ENCODE assay signal across 1 cellular context in the genomic region with DNA sequence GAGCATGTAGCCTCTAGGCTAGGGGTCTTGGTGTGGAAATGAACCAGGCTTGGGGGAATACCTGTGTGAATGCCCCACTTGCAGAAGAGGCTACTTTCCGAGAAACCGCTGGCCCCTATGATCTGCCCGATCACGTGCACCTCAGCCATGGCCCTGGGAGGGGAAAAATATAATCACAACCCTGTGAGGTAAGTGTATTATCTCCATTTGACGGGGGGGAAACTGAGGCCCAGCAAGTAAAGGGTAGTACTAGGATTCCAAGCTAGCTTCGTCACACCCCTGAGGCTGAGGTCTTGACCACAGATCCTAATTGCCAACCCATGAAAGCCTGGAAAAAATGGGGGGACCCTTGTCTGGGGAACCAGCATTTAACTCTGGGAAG.
A peak's percentile ranks its signal among the peaks of the same experiment; 100 is the strongest.
TF ChIP-seq lines count a peak whose summit lies in the region.

No MANE protein-coding gene starts in this region.

TF ChIP-seq in K562, 482 proteins besides CTCF, POLR2A, EP300 and RAD21:
- TF ChIP-seq ZNF75A (CRISPR knock-in tag; IDR thresholded peaks at IDR 0.05), result 0 out of 2 replicates have a peak, but pooled peaks have one; percentile 21
- TF ChIP-seq ZNF347 (CRISPR knock-in tag; IDR thresholded peaks at IDR 0.05; ENCODE audit: low read depth), result no peak
- TF ChIP-seq GATAD2A (IDR thresholded peaks at IDR 0.05), result no peak
- TF ChIP-seq, protein P1, sequence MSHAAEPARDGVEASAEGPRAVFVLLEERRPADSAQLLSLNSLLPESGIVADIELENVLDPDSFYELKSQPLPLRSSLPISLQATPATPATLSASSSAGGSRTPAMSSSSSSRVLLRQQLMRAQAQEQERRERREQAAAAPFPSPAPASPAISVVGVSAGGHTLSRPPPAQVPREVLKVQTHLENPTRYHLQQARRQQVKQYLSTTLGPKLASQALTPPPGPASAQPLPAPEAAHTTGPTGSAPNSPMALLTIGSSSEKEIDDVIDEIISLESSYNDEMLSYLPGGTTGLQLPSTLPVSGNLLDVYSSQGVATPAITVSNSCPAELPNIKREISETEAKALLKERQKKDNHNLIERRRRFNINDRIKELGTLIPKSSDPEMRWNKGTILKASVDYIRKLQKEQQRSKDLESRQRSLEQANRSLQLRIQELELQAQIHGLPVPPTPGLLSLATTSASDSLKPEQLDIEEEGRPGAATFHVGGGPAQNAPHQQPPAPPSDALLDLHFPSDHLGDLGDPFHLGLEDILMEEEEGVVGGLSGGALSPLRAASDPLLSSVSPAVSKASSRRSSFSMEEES (CRISPR knock-in tag; IDR thresholded peaks at IDR 0.05), result peak; percentile 46
- no peak for TF ChIP-seq HDAC2 (IDR thresholded peaks at IDR 0.05)
- TF ChIP-seq, protein P2, sequence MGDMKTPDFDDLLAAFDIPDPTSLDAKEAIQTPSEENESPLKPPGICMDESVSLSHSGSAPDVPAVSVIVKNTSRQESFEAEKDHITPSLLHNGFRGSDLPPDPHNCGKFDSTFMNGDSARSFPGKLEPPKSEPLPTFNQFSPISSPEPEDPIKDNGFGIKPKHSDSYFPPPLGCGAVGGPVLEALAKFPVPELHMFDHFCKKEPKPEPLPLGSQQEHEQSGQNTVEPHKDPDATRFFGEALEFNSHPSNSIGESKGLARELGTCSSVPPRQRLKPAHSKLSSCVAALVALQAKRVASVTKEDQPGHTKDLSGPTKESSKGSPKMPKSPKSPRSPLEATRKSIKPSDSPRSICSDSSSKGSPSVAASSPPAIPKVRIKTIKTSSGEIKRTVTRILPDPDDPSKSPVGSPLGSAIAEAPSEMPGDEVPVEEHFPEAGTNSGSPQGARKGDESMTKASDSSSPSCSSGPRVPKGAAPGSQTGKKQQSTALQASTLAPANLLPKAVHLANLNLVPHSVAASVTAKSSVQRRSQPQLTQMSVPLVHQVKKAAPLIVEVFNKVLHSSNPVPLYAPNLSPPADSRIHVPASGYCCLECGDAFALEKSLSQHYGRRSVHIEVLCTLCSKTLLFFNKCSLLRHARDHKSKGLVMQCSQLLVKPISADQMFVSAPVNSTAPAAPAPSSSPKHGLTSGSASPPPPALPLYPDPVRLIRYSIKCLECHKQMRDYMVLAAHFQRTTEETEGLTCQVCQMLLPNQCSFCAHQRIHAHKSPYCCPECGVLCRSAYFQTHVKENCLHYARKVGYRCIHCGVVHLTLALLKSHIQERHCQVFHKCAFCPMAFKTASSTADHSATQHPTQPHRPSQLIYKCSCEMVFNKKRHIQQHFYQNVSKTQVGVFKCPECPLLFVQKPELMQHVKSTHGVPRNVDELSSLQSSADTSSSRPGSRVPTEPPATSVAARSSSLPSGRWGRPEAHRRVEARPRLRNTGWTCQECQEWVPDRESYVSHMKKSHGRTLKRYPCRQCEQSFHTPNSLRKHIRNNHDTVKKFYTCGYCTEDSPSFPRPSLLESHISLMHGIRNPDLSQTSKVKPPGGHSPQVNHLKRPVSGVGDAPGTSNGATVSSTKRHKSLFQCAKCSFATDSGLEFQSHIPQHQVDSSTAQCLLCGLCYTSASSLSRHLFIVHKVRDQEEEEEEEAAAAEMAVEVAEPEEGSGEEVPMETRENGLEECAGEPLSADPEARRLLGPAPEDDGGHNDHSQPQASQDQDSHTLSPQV (IDR thresholded peaks at IDR 0.05), result 0 out of 2 replicates have a peak, but pooled peaks have one; percentile 10
- no peak for TF ChIP-seq XRCC4 (IDR thresholded peaks at IDR 0.05; ENCODE audit: extremely low read depth, insufficient read depth, insufficient read length)
- TF ChIP-seq ETV6 (IDR thresholded peaks at IDR 0.05; ENCODE audit: borderline replicate concordance in 1 of 2, low read depth in 2 of 2, low read length in 1 of 2), result no peak
- TF ChIP-seq ETV6 (CRISPR knock-in tag; IDR thresholded peaks at IDR 0.05; ENCODE audit: borderline replicate concordance), result 0 out of 2 replicates have a peak, but pooled peaks have one; percentile 72
- TF ChIP-seq, protein P3, sequence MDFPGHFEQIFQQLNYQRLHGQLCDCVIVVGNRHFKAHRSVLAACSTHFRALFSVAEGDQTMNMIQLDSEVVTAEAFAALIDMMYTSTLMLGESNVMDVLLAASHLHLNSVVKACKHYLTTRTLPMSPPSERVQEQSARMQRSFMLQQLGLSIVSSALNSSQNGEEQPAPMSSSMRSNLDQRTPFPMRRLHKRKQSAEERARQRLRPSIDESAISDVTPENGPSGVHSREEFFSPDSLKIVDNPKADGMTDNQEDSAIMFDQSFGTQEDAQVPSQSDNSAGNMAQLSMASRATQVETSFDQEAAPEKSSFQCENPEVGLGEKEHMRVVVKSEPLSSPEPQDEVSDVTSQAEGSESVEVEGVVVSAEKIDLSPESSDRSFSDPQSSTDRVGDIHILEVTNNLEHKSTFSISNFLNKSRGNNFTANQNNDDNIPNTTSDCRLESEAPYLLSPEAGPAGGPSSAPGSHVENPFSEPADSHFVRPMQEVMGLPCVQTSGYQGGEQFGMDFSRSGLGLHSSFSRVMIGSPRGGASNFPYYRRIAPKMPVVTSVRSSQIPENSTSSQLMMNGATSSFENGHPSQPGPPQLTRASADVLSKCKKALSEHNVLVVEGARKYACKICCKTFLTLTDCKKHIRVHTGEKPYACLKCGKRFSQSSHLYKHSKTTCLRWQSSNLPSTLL (IDR thresholded peaks at IDR 0.05), result no peak
- TF ChIP-seq YBX1 (IDR thresholded peaks at IDR 0.05), result no peak
- TF ChIP-seq CSDE1 (IDR thresholded peaks at IDR 0.05), result no peak
- no peak for TF ChIP-seq ZNF584 (CRISPR knock-in tag; IDR thresholded peaks at IDR 0.05; ENCODE audit: low read depth)
- TF ChIP-seq ZNF41 (CRISPR knock-in tag; conservative IDR thresholded peaks at IDR 0.05), result 0 out of 2 replicates have a peak, but pooled peaks have one; percentile 44
- no peak for TF ChIP-seq NUFIP1 (IDR thresholded peaks at IDR 0.05; ENCODE audit: partially characterized antibody)
- no peak for TF ChIP-seq NR4A1 (CRISPR knock-in tag; IDR thresholded peaks at IDR 0.05)
- 0 out of 2 replicates have a peak, but pooled peaks have one; percentile 20 for TF ChIP-seq NR4A1 (tag; IDR thresholded peaks at IDR 0.05)
- TF ChIP-seq SMARCB1 (IDR thresholded peaks at IDR 0.05; ENCODE audit: insufficient read length, low read depth), result no peak
- TF ChIP-seq DPF2 (IDR thresholded peaks at IDR 0.05), result 0 out of 2 replicates have a peak, but pooled peaks have one; percentile 18
- TF ChIP-seq KLF1 (tag; IDR thresholded peaks at IDR 0.05), result no peak
- no peak for TF ChIP-seq SETDB1 (IDR thresholded peaks at IDR 0.05; ENCODE audit: low read length)
- no peak for TF ChIP-seq WHSC1 (IDR thresholded peaks at IDR 0.05; ENCODE audit: low read length)
- no peak for TF ChIP-seq ZNF239 (CRISPR knock-in tag; IDR thresholded peaks at IDR 0.05)
- no peak for TF ChIP-seq GABPB1 (CRISPR knock-in tag; IDR thresholded peaks at IDR 0.05)
- no peak for TF ChIP-seq KDM5B (IDR thresholded peaks at IDR 0.05; ENCODE audit: insufficient replicate concordance, low read depth, low read length)
- no peak for TF ChIP-seq NCOA6 (IDR thresholded peaks at IDR 0.05)
- no peak for TF ChIP-seq MCM5 (IDR thresholded peaks at IDR 0.05; ENCODE audit: low read depth)
- TF ChIP-seq ETV5 (CRISPR knock-in tag; IDR thresholded peaks at IDR 0.05; ENCODE audit: low read depth), result peak; percentile 31; the same call in 1 of the 2 replicates
- TF ChIP-seq ILK (tag; IDR thresholded peaks at IDR 0.05; ENCODE audit: borderline replicate concordance, low read depth), result no peak
- no peak for TF ChIP-seq SMARCC2 (IDR thresholded peaks at IDR 0.05; ENCODE audit: low read depth)
- TF ChIP-seq FOXM1 (IDR thresholded peaks at IDR 0.05; ENCODE audit: low read depth), result no peak
- TF ChIP-seq FOXM1 (CRISPR knock-in tag; IDR thresholded peaks at IDR 0.05; ENCODE audit: low read depth), result no peak
- no peak for TF ChIP-seq GATAD2B (IDR thresholded peaks at IDR 0.05; ENCODE audit: borderline replicate concordance)
- no peak for TF ChIP-seq TGIF2 (CRISPR knock-in tag; IDR thresholded peaks at IDR 0.05)
- no peak for TF ChIP-seq EGR1 (conservative IDR thresholded peaks at IDR 0.05)
- no peak for TF ChIP-seq HNRNPL (IDR thresholded peaks at IDR 0.05; ENCODE audit: low read depth, low read length)
- no peak for TF ChIP-seq TEAD4 (IDR thresholded peaks at IDR 0.05; ENCODE audit: low read length)
- TF ChIP-seq TEAD4 (CRISPR knock-in tag; IDR thresholded peaks at IDR 0.05; ENCODE audit: borderline replicate concordance), result no peak
- TF ChIP-seq NRF1 (conservative IDR thresholded peaks at IDR 0.05 in 1 of 2, IDR thresholded peaks at IDR 0.05 in 1 of 2), result no peak
- TF ChIP-seq ZNF512 (tag; IDR thresholded peaks at IDR 0.05), result no peak
- no peak for TF ChIP-seq NKRF (IDR thresholded peaks at IDR 0.05; ENCODE audit: borderline replicate concordance)
- TF ChIP-seq, protein P4, sequence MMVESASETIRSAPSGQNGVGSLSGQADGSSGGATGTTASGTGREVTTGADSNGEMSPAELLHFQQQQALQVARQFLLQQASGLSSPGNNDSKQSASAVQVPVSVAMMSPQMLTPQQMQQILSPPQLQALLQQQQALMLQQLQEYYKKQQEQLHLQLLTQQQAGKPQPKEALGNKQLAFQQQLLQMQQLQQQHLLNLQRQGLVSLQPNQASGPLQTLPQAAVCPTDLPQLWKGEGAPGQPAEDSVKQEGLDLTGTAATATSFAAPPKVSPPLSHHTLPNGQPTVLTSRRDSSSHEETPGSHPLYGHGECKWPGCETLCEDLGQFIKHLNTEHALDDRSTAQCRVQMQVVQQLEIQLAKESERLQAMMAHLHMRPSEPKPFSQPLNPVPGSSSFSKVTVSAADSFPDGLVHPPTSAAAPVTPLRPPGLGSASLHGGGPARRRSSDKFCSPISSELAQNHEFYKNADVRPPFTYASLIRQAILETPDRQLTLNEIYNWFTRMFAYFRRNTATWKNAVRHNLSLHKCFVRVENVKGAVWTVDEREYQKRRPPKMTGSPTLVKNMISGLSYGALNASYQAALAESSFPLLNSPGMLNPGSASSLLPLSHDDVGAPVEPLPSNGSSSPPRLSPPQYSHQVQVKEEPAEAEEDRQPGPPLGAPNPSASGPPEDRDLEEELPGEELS (CRISPR knock-in tag; IDR thresholded peaks at IDR 0.05; ENCODE audit: borderline replicate concordance), result 0 out of 2 replicates have a peak, but pooled peaks have one; percentile 66
- TF ChIP-seq MTF1 (CRISPR knock-in tag; IDR thresholded peaks at IDR 0.05; ENCODE audit: borderline replicate concordance), result peak; percentile 38; the same call in 1 of the 2 replicates
- TF ChIP-seq ERF (CRISPR knock-in tag; IDR thresholded peaks at IDR 0.05), result peak; percentile 36; the same call in 1 of the 2 replicates
- peak; percentile 94 for TF ChIP-seq BCOR (IDR thresholded peaks at IDR 0.05)
- no peak for TF ChIP-seq ZBTB12 (CRISPR knock-in tag; IDR thresholded peaks at IDR 0.05)
- TF ChIP-seq ZNF316 (IDR thresholded peaks at IDR 0.05), result no peak
- no peak for TF ChIP-seq NR2F6 (CRISPR knock-in tag; IDR thresholded peaks at IDR 0.05)
- no peak for TF ChIP-seq HMG20A (CRISPR knock-in tag; conservative IDR thresholded peaks at IDR 0.05)
- no peak for TF ChIP-seq ZNF274 (IDR thresholded peaks at IDR 0.05; ENCODE audit: borderline replicate concordance, low read depth, low read length)
- TF ChIP-seq CGGBP1 (CRISPR knock-in tag; IDR thresholded peaks at IDR 0.05), result no peak
- TF ChIP-seq TAF1 (IDR thresholded peaks at IDR 0.05; ENCODE audit: control insufficient read depth, extremely low read depth, insufficient read depth, low read length, severe bottlenecking), result no peak
- no peak for TF ChIP-seq SMAD4 (CRISPR knock-in tag; conservative IDR thresholded peaks at IDR 0.05)
- TF ChIP-seq MEF2D (tag; conservative IDR thresholded peaks at IDR 0.05; ENCODE audit: low read depth), result no peak
TF ChIP-seq in K562: peak in this region for 12.
